Comparison of ENCODE assay signal across 14 cellular contexts in the genomic region with DNA sequence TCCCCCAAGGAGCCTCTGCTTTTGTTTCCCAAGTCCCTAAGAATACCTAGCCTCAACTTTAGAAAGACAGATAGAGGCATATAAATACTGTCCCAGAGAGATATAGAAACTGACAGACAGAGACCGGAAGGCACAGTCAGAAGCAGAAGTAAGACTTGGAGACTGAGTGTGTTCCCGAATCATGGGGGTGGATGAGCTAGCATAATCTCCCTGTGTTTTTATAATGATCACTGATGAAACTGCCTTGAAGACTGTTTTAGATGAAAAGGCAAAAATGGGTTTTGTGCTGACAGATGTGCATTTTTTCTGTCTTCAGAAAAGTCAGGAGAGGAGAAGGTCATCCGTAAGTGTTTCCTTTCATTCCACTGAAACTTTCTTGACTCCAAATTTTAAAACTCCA. TPM values are rescaled to one million over a fixed set of nuclear protein-coding genes. Genes with fewer than 3 reads are reported as not detected.
DNase-seq lines count a peak whose midpoint lies in the region; ATAC-seq and TF ChIP-seq lines count a peak whose summit lies in the region.
"Had no signal": no experiment of that assay in that cellular context is flagged by ENCODE, and none has a peak within 500 bp of the region (broad histone marks: within the 10 kb centered on the region; RNA-seq: fewer than 3 reads in every experiment).

No MANE protein-coding gene starts in this region.

- no peak for TF ChIP-seq RAD21 in SK-N-SH (IDR thresholded peaks at IDR 0.05; ENCODE audit: low read length)

- TF ChIP-seq CTCF in SK-N-SH (IDR thresholded peaks at IDR 0.05) (no peak), fibroblast of mammary gland (conservative IDR thresholded peaks at IDR 0.05; ENCODE audit: control insufficient read depth, insufficient read depth, low read depth, low read length) (no peak), parathyroid adenoma (IDR thresholded peaks at IDR 0.05) (no peak), coronary artery (IDR thresholded peaks at IDR 0.05) (no peak)

- no peaks in the 10 kb centered on the region for H3F3A ChIP-seq in SK-N-SH (replicated peaks; ENCODE audit: insufficient read depth)

- DNase-seq in SK-N-SH (no peak), OCI-M1 (lab: John Stamatoyannopoulos, UW) (peak; percentile 78), fibroblast of mammary gland (ENCODE audit: low read depth) (peak; percentile 38), coronary artery (ENCODE audit: low spot score) (no peak), NCI-H524 treated with DMSO at 0.1 percent for 48 hours (lab: John Stamatoyannopoulos, UW) (no peak)
- DNase-seq: activated CD4-positive, alpha-beta T cell treated with anti-CD3 and anti-CD28 coated beads, Interleukin-2, amount 50 U/mL, for 1 hour; amniotic stem cell; COR-L47; NCI-H1694; NCI-H510A treated with DMSO at 0.1 percent for 48 hours had no signal

- H3K4me2 ChIP-seq in SK-N-SH (no peak overlapping the region), parathyroid adenoma (ENCODE audit: low read length) (peak overlapping the region; percentile 50)
- H3K4me2 ChIP-seq: KMS-11 had no signal

- H4K20me1 ChIP-seq in SK-N-SH (ENCODE audit: insufficient read depth): no peaks in the 10 kb centered on the region

- POLR2A ChIA-PET in SK-N-SH (lab: Yijun Ruan, JAX): no interaction called here

- H2AFZ ChIP-seq in SK-N-SH (ENCODE audit: low read depth): no peak overlapping the region
- peak overlapping the region; percentile 86 for H2AFZ ChIP-seq in parathyroid adenoma

- H3K27ac ChIP-seq in SK-N-SH (ENCODE audit: low read depth in 2 of 2, low read length in 1 of 2): no peak overlapping the region
- peak overlapping the region; percentile 96 for H3K27ac ChIP-seq in parathyroid adenoma
- peak overlapping the region in 1 of 2 donors; percentile 48 for H3K27ac ChIP-seq in coronary artery
- H3K27ac ChIP-seq: KMS-11 had no signal

- no peak overlapping the region for H3K4me3 ChIP-seq in SK-N-SH (ENCODE audit: low read depth in 2 of 2, low read length in 1 of 2)
- H3K4me3 ChIP-seq in fibroblast of mammary gland (ENCODE audit: control insufficient read depth, low read depth, low read length): no peak overlapping the region
- H3K4me3 ChIP-seq in parathyroid adenoma (ENCODE audit: low read depth, low read length): peak overlapping the region; percentile 6
- H3K4me3 ChIP-seq in coronary artery: no peak overlapping the region

- H3K9ac ChIP-seq in SK-N-SH (no peak overlapping the region), parathyroid adenoma (no peak overlapping the region)
- H3K9ac ChIP-seq: KMS-11 had no signal

- H3K4me1 ChIP-seq in SK-N-SH (ENCODE audit: control insufficient read depth in 1 of 2, insufficient read depth in 2 of 2, low read depth in 1 of 2, low read length in 1 of 2): peaks cover 0 to 6% of the 10 kb centered on the region in 2 experiments; a peak in 1 of 4 replicates
- peaks cover 21% of the 10 kb centered on the region for H3K4me1 ChIP-seq in parathyroid adenoma

- CTCF ChIA-PET in SK-N-SH (lab: Yijun Ruan, JAX): interaction anchor here (2.2 to 6.2 kb wide), 2 partner anchors 8 to 13 kb away, joined by 9 to 29 read pairs; partner anchors contain the start of gene PSMD3

- TF ChIP-seq EP300 in SK-N-SH (IDR thresholded peaks at IDR 0.05; ENCODE audit: borderline replicate concordance in 1 of 2, low read depth in 1 of 2, low read length in 1 of 2): no peak

- 32% methylated on average over 3 of the region's 3 CpGs for WGBS in SK-N-SH (ENCODE audit: low lambda C conversion rate)

- H3K79me2 ChIP-seq in SK-N-SH (ENCODE audit: insufficient read depth): no peaks in the 10 kb centered on the region
- H3K79me2 ChIP-seq in parathyroid adenoma: no peaks in the 10 kb centered on the region

- no peaks in the 10 kb centered on the region for H3K36me3 ChIP-seq in SK-N-SH (replicated peaks in 1 of 2; ENCODE audit: control insufficient read depth in 1 of 2, insufficient read depth in 2 of 2, low read length in 1 of 2)
- no peaks in the 10 kb centered on the region for H3K36me3 ChIP-seq in parathyroid adenoma (ENCODE audit: control insufficient read depth, insufficient read depth, low read length)

- peak; percentile 19; the same call in 1 of the 3 replicates for ATAC-seq in SK-N-SH treated with all-trans-retinoic acid at 6 μM for 48 hours
- ATAC-seq in GM19452 (IDR thresholded peaks at IDR 0.05; ENCODE audit: unreplicated experiment): no peak

- H3K9me3 ChIP-seq in SK-N-SH: no peaks in the 10 kb centered on the region
- no peaks in the 10 kb centered on the region for H3K9me3 ChIP-seq in parathyroid adenoma (ENCODE audit: control insufficient read depth, low read length)

- H3K27me3 ChIP-seq in SK-N-SH (ENCODE audit: insufficient read depth): no peaks in the 10 kb centered on the region
- H3K27me3 ChIP-seq in parathyroid adenoma (ENCODE audit: control insufficient read depth, insufficient read depth, low read length): no peaks in the 10 kb centered on the region

- no peaks in the 10 kb centered on the region for H3K9me2 ChIP-seq in SK-N-SH

TF ChIP-seq in SK-N-SH treated with all-trans-retinoic acid at 6 μM for 48 hours, 23 proteins besides CTCF, POLR2A, EP300 and RAD21 (continues in another document):
- no peak for TF ChIP-seq OSR1 (CRISPR knock-in tag; IDR thresholded peaks at IDR 0.05)
- TF ChIP-seq ZNF70 (CRISPR knock-in tag; IDR thresholded peaks at IDR 0.05): no peak
- TF ChIP-seq RARB (CRISPR knock-in tag; IDR thresholded peaks at IDR 0.05): no peak
- no peak for TF ChIP-seq CREB5 (CRISPR knock-in tag; IDR thresholded peaks at IDR 0.05; ENCODE audit: low read depth)

TF ChIP-seq in SK-N-SH, 30 proteins besides CTCF, POLR2A, EP300 and RAD21:
- TF ChIP-seq SIN3A (IDR thresholded peaks at IDR 0.05; ENCODE audit: borderline replicate concordance, low read depth, low read length) (no peak), POLR2AphosphoS5 (IDR thresholded peaks at IDR 0.05; ENCODE audit: low read depth, low read length) (no peak), GATA2 (CRISPR knock-in tag; IDR thresholded peaks at IDR 0.05) (no peak), RXRA (IDR thresholded peaks at IDR 0.05; ENCODE audit: borderline replicate concordance, low read depth) (no peak), SMC3 (IDR thresholded peaks at IDR 0.05; ENCODE audit: low read depth, low read length) (no peak), NRF1 (IDR thresholded peaks at IDR 0.05; ENCODE audit: low read depth, low read length) (no peak), TEAD4 (IDR thresholded peaks at IDR 0.05; ENCODE audit: borderline replicate concordance, insufficient read depth) (no peak), USF1 (IDR thresholded peaks at IDR 0.05; ENCODE audit: borderline replicate concordance, low read depth) (no peak), JUND (IDR thresholded peaks at IDR 0.05) (no peak), FOXM1 (IDR thresholded peaks at IDR 0.05; ENCODE audit: low read depth) (no peak), RFX5 (IDR thresholded peaks at IDR 0.05; ENCODE audit: low read length) (no peak), FOXJ3 (CRISPR knock-in tag; IDR thresholded peaks at IDR 0.05) (no peak)
- TF ChIP-seq, protein P1, sequence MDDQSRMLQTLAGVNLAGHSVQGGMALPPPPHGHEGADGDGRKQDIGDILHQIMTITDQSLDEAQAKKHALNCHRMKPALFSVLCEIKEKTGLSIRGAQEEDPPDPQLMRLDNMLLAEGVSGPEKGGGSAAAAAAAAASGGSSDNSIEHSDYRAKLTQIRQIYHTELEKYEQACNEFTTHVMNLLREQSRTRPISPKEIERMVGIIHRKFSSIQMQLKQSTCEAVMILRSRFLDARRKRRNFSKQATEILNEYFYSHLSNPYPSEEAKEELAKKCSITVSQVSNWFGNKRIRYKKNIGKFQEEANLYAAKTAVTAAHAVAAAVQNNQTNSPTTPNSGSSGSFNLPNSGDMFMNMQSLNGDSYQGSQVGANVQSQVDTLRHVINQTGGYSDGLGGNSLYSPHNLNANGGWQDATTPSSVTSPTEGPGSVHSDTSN (IDR thresholded peaks at IDR 0.05): no peak
- TF ChIP-seq, protein P2, sequence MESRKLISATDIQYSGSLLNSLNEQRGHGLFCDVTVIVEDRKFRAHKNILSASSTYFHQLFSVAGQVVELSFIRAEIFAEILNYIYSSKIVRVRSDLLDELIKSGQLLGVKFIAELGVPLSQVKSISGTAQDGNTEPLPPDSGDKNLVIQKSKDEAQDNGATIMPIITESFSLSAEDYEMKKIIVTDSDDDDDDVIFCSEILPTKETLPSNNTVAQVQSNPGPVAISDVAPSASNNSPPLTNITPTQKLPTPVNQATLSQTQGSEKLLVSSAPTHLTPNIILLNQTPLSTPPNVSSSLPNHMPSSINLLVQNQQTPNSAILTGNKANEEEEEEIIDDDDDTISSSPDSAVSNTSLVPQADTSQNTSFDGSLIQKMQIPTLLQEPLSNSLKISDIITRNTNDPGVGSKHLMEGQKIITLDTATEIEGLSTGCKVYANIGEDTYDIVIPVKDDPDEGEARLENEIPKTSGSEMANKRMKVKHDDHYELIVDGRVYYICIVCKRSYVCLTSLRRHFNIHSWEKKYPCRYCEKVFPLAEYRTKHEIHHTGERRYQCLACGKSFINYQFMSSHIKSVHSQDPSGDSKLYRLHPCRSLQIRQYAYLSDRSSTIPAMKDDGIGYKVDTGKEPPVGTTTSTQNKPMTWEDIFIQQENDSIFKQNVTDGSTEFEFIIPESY (IDR thresholded peaks at IDR 0.05; ENCODE audit: borderline replicate concordance, low read depth): no peak
TF ChIP-seq in SK-N-SH: peak in this region for 0.

RNA-seq across cellular contexts. Expression of gene PSMD3, which starts 8.3 kb away (rescaled TPM):
- 87.6 and 104 TPM in 2 replicates for polyA plus RNA-seq in SK-N-SH (2012; rRNA removed)
- polyA plus RNA-seq in SK-N-SH (2012; cell fraction: cytosol; rRNA removed): 57.9 and 80.3 TPM in 2 replicates
- 104 and 122 TPM in 2 replicates for polyA plus RNA-seq in SK-N-SH (2012; cell fraction: nucleus; rRNA removed)

RNA-seq across cellular contexts. Expression of gene GSDMA, which starts 9.5 kb away (rescaled TPM):
- not detected in 2 replicates for polyA plus RNA-seq in SK-N-SH (2012; rRNA removed)
- polyA plus RNA-seq in SK-N-SH (2012; cell fraction: cytosol; rRNA removed): 0.01 and 0.03 TPM in 2 replicates
- polyA plus RNA-seq in SK-N-SH (2012; cell fraction: nucleus; rRNA removed): not detected in 2 replicates

RNA-seq across cellular contexts. Expression of gene CSF3, which starts 43.0 kb away (rescaled TPM):
- not detected in 2 replicates for polyA plus RNA-seq in SK-N-SH (2012; rRNA removed)
- polyA plus RNA-seq in SK-N-SH (2012; cell fraction: cytosol; rRNA removed): 0.03 TPM in 1 of 2 replicates, not detected in the other
- not detected in 2 replicates for polyA plus RNA-seq in SK-N-SH (2012; cell fraction: nucleus; rRNA removed)

RNA-seq across cellular contexts. Expression of gene LRRC3C, which starts 44.7 kb away (rescaled TPM):
- polyA plus RNA-seq in SK-N-SH (2012; rRNA removed): not detected in 2 replicates
- not detected in 2 replicates for polyA plus RNA-seq in SK-N-SH (2012; cell fraction: cytosol; rRNA removed)
- polyA plus RNA-seq in SK-N-SH (2012; cell fraction: nucleus; rRNA removed): not detected in 2 replicates

RNA-seq across cellular contexts. Expression of gene ORMDL3, which starts 44.9 kb away (rescaled TPM):
- polyA plus RNA-seq in SK-N-SH (2012; rRNA removed): 27.8 and 38.5 TPM in 2 replicates
- 28.1 and 30.4 TPM in 2 replicates for polyA plus RNA-seq in SK-N-SH (2012; cell fraction: cytosol; rRNA removed)
- 21.0 and 22.8 TPM in 2 replicates for polyA plus RNA-seq in SK-N-SH (2012; cell fraction: nucleus; rRNA removed)

Comparison
In these comparisons a context has a peak if more than half of its experiments do, and no peak if none do; other contexts are left out.
1. DNase-seq: peak in OCI-M1 (single experiment) and fibroblast of mammary gland (single experiment); none in SK-N-SH (single experiment), coronary artery (single experiment) and NCI-H524 treated with DMSO at 0.1 percent for 48 hours (single experiment).